8 cellular contexts compared by ENCODE assay signal in genomic region chr3:49410844-49411549, GRCh38. TPM values are rescaled to one million over a fixed set of nuclear protein-coding genes. Genes with fewer than 3 reads are reported as not detected.
DNase-seq lines count a peak whose midpoint lies in the region; ATAC-seq and TF ChIP-seq lines count a peak whose summit lies in the region.

No MANE protein-coding gene starts in this region.

- peaks cover 23% of the 10 kb centered on the region for H3K36me3 Mint-ChIP-seq in T-helper 1 cell treated with Interleukin-12 subunit alpha and Interleukin-12 subunit beta and Interleukin-4 antibody, amounts not matched to agents 30 μg/mL and 1 μg/mL, for 36 hours (ENCODE audit: low read depth)
- peaks cover 2% of the 10 kb centered on the region for H3K36me3 Mint-ChIP-seq in activated naive CD8-positive, alpha-beta T cell

- H3K27ac ChIP-seq in iPS-18a (ENCODE audit: low read length) (peak overlapping the region; percentile 18), stomach (peak overlapping the region; percentile 96 to 100 (median 99))

- WGBS in stomach, 5 donors = 0 to 1% (median 1%) methylated on average over 31 to 35 of the region's 35 CpGs

- intact Hi-C loops in stomach (cut with DNase I; ENCODE audit: low total_unique reads) = no loop called here

- H3K4me1 Mint-ChIP-seq in T-helper 1 cell treated with Interleukin-12 subunit alpha and Interleukin-12 subunit beta and Interleukin-4 antibody, amounts not matched to agents 30 μg/mL and 1 μg/mL, for 36 hours (ENCODE audit: low read depth) = peaks cover 57% of the 10 kb centered on the region
- H3K4me1 Mint-ChIP-seq in activated naive CD8-positive, alpha-beta T cell (ENCODE audit: low read depth) = peaks cover 64% of the 10 kb centered on the region

- H3K4me1 ChIP-seq in iPS-18a (ENCODE audit: control insufficient read depth, low read depth, low read length) = peaks cover 13% of the 10 kb centered on the region
- peaks cover 58 to 82% (median 77%) of the 10 kb centered on the region in 4 donors for H3K4me1 ChIP-seq in stomach

- DNase-seq in T-helper 1 cell (no peak), stomach (no peak), NCI-H1436 (lab: John Stamatoyannopoulos, UW) (no peak)

- no peaks in the 10 kb centered on the region for H3K27me3 Mint-ChIP-seq in T-helper 1 cell treated with Interleukin-12 subunit alpha and Interleukin-12 subunit beta and Interleukin-4 antibody, amounts not matched to agents 30 μg/mL and 1 μg/mL, for 36 hours (ENCODE audit: low read depth)
- H3K27me3 Mint-ChIP-seq in activated naive CD8-positive, alpha-beta T cell = no peaks in the 10 kb centered on the region

- peak overlapping the region; percentile 91 for H3K27ac Mint-ChIP-seq in T-helper 1 cell treated with Interleukin-12 subunit alpha and Interleukin-12 subunit beta and Interleukin-4 antibody, amounts not matched to agents 30 μg/mL and 1 μg/mL, for 36 hours
- peak overlapping the region; percentile 96 for H3K27ac Mint-ChIP-seq in activated naive CD8-positive, alpha-beta T cell

- H3K36me3 ChIP-seq in iPS-18a (ENCODE audit: control insufficient read depth, low read depth, low read length) (no peaks in the 10 kb centered on the region), stomach (peaks cover 0 to 17% (median 15%) of the 10 kb centered on the region in 4 donors)

- no peak for TF ChIP-seq POLR2A in stomach (IDR thresholded peaks at IDR 0.05)

- no peak for TF ChIP-seq EP300 in stomach (IDR thresholded peaks at IDR 0.05)

- TF ChIP-seq CTCF in stomach (IDR thresholded peaks at IDR 0.05) = no peak

- H3K9me3 Mint-ChIP-seq in T-helper 1 cell treated with Interleukin-12 subunit alpha and Interleukin-12 subunit beta and Interleukin-4 antibody, amounts not matched to agents 30 μg/mL and 1 μg/mL, for 36 hours = no peaks in the 10 kb centered on the region
- H3K9me3 Mint-ChIP-seq in activated naive CD8-positive, alpha-beta T cell (ENCODE audit: low read depth) = no peaks in the 10 kb centered on the region

- H3K4me3 ChIP-seq in iPS-18a (ENCODE audit: low read length) (peak overlapping the region; percentile 97), stomach (peak overlapping the region; percentile 72 to 98 (median 86))

- ATAC-seq in GM21529 (IDR thresholded peaks at IDR 0.05; ENCODE audit: unreplicated experiment) = no peak
- no peak for ATAC-seq in HG03469 (IDR thresholded peaks at IDR 0.05; ENCODE audit: unreplicated experiment)

- H3K9ac ChIP-seq in iPS-18a (ENCODE audit: low read length) = peak overlapping the region; percentile 82

- H3K27me3 ChIP-seq in iPS-18a (ENCODE audit: control insufficient read depth, insufficient read depth, low read length) (no peaks in the 10 kb centered on the region), stomach (no peaks in the 10 kb centered on the region)

- H3K9me3 ChIP-seq in iPS-18a (ENCODE audit: control insufficient read depth, low read depth, low read length) (no peaks in the 10 kb centered on the region), stomach (no peaks in the 10 kb centered on the region)

- peak overlapping the region; percentile 92 for H3K4me3 Mint-ChIP-seq in T-helper 1 cell treated with Interleukin-12 subunit alpha and Interleukin-12 subunit beta and Interleukin-4 antibody, amounts not matched to agents 30 μg/mL and 1 μg/mL, for 36 hours
- H3K4me3 Mint-ChIP-seq in activated naive CD8-positive, alpha-beta T cell = peak overlapping the region; percentile 98

RNA-seq across cellular contexts. Expression of gene RHOA, which starts 0.8 kb away (rescaled TPM):
- 100 to 1,000 TPM; 107 to 380 (median 374) TPM for total RNA-seq in stomach
- polyA plus RNA-seq in stomach = 100 to 1,000 TPM; 218 to 461 (median 340) TPM

RNA-seq across cellular contexts. Expression of gene TCTA, which starts 1.2 kb away (rescaled TPM):
- 10 to 100 TPM in 4 of 5 donors, not detected in 1; 10.3 to 39.8 (median 18.4) TPM for total RNA-seq in stomach
- polyA plus RNA-seq in stomach = 10 to 100 TPM; 18.3 to 31.2 (median 22.1) TPM

RNA-seq across cellular contexts. Expression of gene AMT, which starts 11.3 kb away (rescaled TPM):
- 10 to 100 TPM in 4 of 5 donors, 1 to 10 TPM in 1; 4.5 to 27.8 (median 14.7) TPM for total RNA-seq in stomach
- 10 to 100 TPM in 1 of 3 donors, 1 to 10 TPM in 2; 6.9 to 15.0 (median 8.4) TPM for polyA plus RNA-seq in stomach

RNA-seq across cellular contexts. Expression of gene NICN1, which starts 18.1 kb away (rescaled TPM):
- total RNA-seq in stomach = 10 to 100 TPM in 3 of 5 donors, 1 to 10 TPM in 2; 2.3 to 19.7 (median 10.6) TPM
- polyA plus RNA-seq in stomach = 1 to 10 TPM; 3.5 to 7.3 (median 4.5) TPM

RNA-seq across cellular contexts. Expression of gene GPX1, which starts 52.8 kb away (rescaled TPM):
- total RNA-seq in stomach = 100 to 1,000 TPM in 3 of 5 donors, 10 to 100 TPM in 2; 58.4 to 350 (median 155) TPM
- polyA plus RNA-seq in stomach = 100 to 1,000 TPM; 344 to 452 (median 355) TPM
